In genomic region chrX:47482065-47482511, GRCh38 we compare ENCODE assay signal across 8 cellular contexts. TPM values are rescaled to one million over a fixed set of nuclear protein-coding genes. Genes with fewer than 3 reads are reported as not detected.
DNase-seq lines count a peak whose midpoint lies in the region; ATAC-seq and TF ChIP-seq lines count a peak whose summit lies in the region.

No MANE protein-coding gene starts in this region.

- H3K27ac ChIP-seq in right atrium auricular region (peak overlapping the region; percentile 96 to 97), OCI-LY3 (ENCODE audit: low read length) (peak overlapping the region; percentile 85)

- intact Hi-C loops in Right ventricle myocardium superior (cut with DNase I): no loop called here

- H3K36me3 ChIP-seq in right atrium auricular region (no peaks in the 10 kb centered on the region), OCI-LY3 (replicated peaks; ENCODE audit: low read depth, low read length) (peaks cover 3% of the 10 kb centered on the region)

- peak overlapping the region; percentile 97 for H3K4me2 ChIP-seq in OCI-LY3 (ENCODE audit: low read length)

- H3K9me3 ChIP-seq in right atrium auricular region (no peaks in the 10 kb centered on the region), OCI-LY3 (ENCODE audit: insufficient read depth, low read length) (no peaks in the 10 kb centered on the region)

- DNase-seq in right atrium auricular region (ENCODE audit: low spot score) (no peak), Right ventricle myocardium superior (no peak), epithelial cell of proximal tubule (ENCODE audit: low read depth) (no peak), skeletal muscle cell (ENCODE audit: low read depth) (no peak), AG20443 (ENCODE audit: low spot score) (no peak), T-helper 9 cell (no peak), amniotic stem cell (lab: John Stamatoyannopoulos, UW) (no peak)

- no peaks in the 10 kb centered on the region for H4K20me1 ChIP-seq in OCI-LY3 (ENCODE audit: insufficient read depth, low read length)

- no peaks in the 10 kb centered on the region for H3K27me3 ChIP-seq in right atrium auricular region
- H3K27me3 ChIP-seq in OCI-LY3 (ENCODE audit: low read depth, low read length): no peaks in the 10 kb centered on the region

- ATAC-seq in Right ventricle myocardium superior (ENCODE audit: poor library complexity): no peak

- peak overlapping the region; percentile 79 for H2AFZ ChIP-seq in OCI-LY3 (ENCODE audit: low read depth, low read length)

- H3K4me3 ChIP-seq in right atrium auricular region (peak overlapping the region; percentile 70 to 71), OCI-LY3 (ENCODE audit: low read length) (peak overlapping the region; percentile 99), epithelial cell of proximal tubule (ENCODE audit: low read depth, low read length) (peak overlapping the region; percentile 70), skeletal muscle cell (ENCODE audit: low read depth, low read length) (peak overlapping the region; percentile 62)

- TF ChIP-seq CTCF in right atrium auricular region (IDR thresholded peaks at IDR 0.05) (no peak), OCI-LY3 (IDR thresholded peaks at IDR 0.05; ENCODE audit: low read depth, low read length) (no peak), epithelial cell of proximal tubule (conservative IDR thresholded peaks at IDR 0.05; ENCODE audit: low read depth, low read length) (no peak)

- H3K4me1 ChIP-seq in right atrium auricular region (peaks cover 0 to 18% of the 10 kb centered on the region in 2 donors), OCI-LY3 (ENCODE audit: low read length) (peaks cover 22% of the 10 kb centered on the region)

- H3K9ac ChIP-seq in OCI-LY3 (ENCODE audit: low read length): peak overlapping the region; percentile 93

- peaks cover 68% of the 10 kb centered on the region for H3K79me2 ChIP-seq in OCI-LY3 (ENCODE audit: low read length)

RNA-seq across cellular contexts. Expression of gene ZNF41, which starts 0.9 kb away (rescaled TPM):
- total RNA-seq in right atrium auricular region: 10 to 100 TPM; 10.5 to 12.1 TPM
- 12.8 TPM for total RNA-seq in Right ventricle myocardium superior
- 4.4 and 5.0 TPM in 2 replicates for total RNA-seq in epithelial cell of proximal tubule
